Comparison of ENCODE assay signal across 15 cellular contexts in the genomic region with DNA sequence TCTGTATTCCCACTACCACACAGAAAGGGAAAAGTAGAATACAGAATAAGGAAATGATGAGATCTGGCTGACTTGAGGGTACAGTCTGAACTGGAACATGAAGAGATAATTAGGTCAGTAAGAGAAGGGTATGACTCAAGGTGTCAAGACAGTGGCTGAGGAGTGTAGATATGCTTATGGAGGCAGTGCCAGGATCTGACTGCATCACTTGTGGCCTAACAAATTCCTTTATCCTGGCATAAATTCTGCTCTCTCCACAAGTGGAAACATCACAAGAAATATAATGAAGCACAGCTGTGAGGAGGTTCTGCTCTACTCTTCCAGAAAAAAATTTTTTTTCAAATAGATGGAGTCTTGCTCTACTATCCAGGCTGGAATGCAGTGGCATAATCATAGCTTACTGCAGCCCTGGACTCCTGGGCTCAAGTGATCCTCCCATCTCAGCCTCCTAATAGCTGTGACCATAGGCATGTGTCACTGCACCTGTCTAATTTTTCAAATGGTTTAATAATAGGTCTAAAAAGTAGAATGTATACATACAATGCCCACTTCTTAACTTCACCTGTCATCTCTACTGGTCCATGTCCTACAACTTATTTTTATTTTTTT.
A peak's percentile ranks its signal among the peaks of the same experiment; 100 is the strongest.
DNase-seq lines count a peak whose midpoint lies in the region; ATAC-seq and TF ChIP-seq lines count a peak whose summit lies in the region.
"Had no signal": no experiment of that assay in that cellular context is flagged by ENCODE, and none has a peak within 500 bp of the region (broad histone marks: within the 10 kb centered on the region; RNA-seq: fewer than 3 reads in every experiment).

No MANE protein-coding gene starts in this region.

- TF ChIP-seq CTCF in osteoblast (IDR thresholded peaks at IDR 0.05; ENCODE audit: extremely low read depth, low read depth, low read length) (no peak), tibial artery (IDR thresholded peaks at IDR 0.05) (no peak)

- H3K4me1 ChIP-seq in osteoblast (ENCODE audit: insufficient read depth, low read length) (no peaks in the 10 kb centered on the region), tibial artery (no peaks in the 10 kb centered on the region)
- H3K4me1 ChIP-seq: suprapubic skin had no signal

- no peak overlapping the region for H3K4me2 ChIP-seq in osteoblast (ENCODE audit: insufficient read depth, low read length)
- H3K4me2 ChIP-seq: GM23338 had no signal

- H3K27me3 Mint-ChIP-seq in effector memory CD8-positive, alpha-beta T cell, result no peaks in the 10 kb centered on the region
- H3K27me3 Mint-ChIP-seq: natural killer cell treated with Interleukin-12 subunit alpha and Interleukin-12 subunit beta and Interleukin-15 and Interleukin-18, amount 100 ng/mL, for 72 hours had no signal

- no peak for ATAC-seq in effector memory CD8-positive, alpha-beta T cell (replicated peaks)
- ATAC-seq: GM23338; natural killer cell treated with Interleukin-12 subunit alpha and Interleukin-12 subunit beta and Interleukin-15 and Interleukin-18, amount 100 ng/mL, for 72 hours had no signal

- DNase-seq in ELR (ENCODE audit: low read depth), result peak; percentile 13
- DNase-seq in M059J (ENCODE audit: low read depth), result peak; percentile 46
- no peak for DNase-seq in effector memory CD8-positive, alpha-beta T cell
- DNase-seq in osteoblast (ENCODE audit: insufficient read length, low spot score, missing footprints), result peak; percentile 21
- no peak for DNase-seq in tibial artery
- no peak for DNase-seq in SKM-1 (lab: John Stamatoyannopoulos, UW; ENCODE audit: unreplicated experiment)
- no peak for DNase-seq in NCI-H526 treated with DMSO at 0.1 percent for 48 hours (lab: John Stamatoyannopoulos, UW)
- DNase-seq: activated T-cell treated with anti-CD3 and anti-CD28 coated beads for 4 hours, kidney, NCI-H1417, NCI-H526 had no signal

- H3K4me3 ChIP-seq in osteoblast (ENCODE audit: insufficient read depth, low read length) (no peak overlapping the region), tibial artery (no peak overlapping the region)
- H3K4me3 ChIP-seq: cardiac muscle cell, GM23338, suprapubic skin had no signal

- H3K79me2 ChIP-seq in osteoblast (ENCODE audit: insufficient read depth, low read length), result no peaks in the 10 kb centered on the region

- no peaks in the 10 kb centered on the region for H3K9me3 Mint-ChIP-seq in effector memory CD8-positive, alpha-beta T cell
- H3K9me3 Mint-ChIP-seq: GM23338; natural killer cell treated with Interleukin-12 subunit alpha and Interleukin-12 subunit beta and Interleukin-15 and Interleukin-18, amount 100 ng/mL, for 72 hours had no signal

- no peaks in the 10 kb centered on the region for H4K20me1 ChIP-seq in osteoblast (ENCODE audit: insufficient read depth, low read length)

- H3K4me3 Mint-ChIP-seq in effector memory CD8-positive, alpha-beta T cell, result no peak overlapping the region
- H3K4me3 Mint-ChIP-seq: GM23338; natural killer cell treated with Interleukin-12 subunit alpha and Interleukin-12 subunit beta and Interleukin-15 and Interleukin-18, amount 100 ng/mL, for 72 hours had no signal

- no peaks in the 10 kb centered on the region for H3K4me1 Mint-ChIP-seq in effector memory CD8-positive, alpha-beta T cell (ENCODE audit: low read depth in 2 of 2)

- H3K27me3 ChIP-seq in osteoblast (ENCODE audit: insufficient read depth, low read length) (no peaks in the 10 kb centered on the region), tibial artery (no peaks in the 10 kb centered on the region)
- H3K27me3 ChIP-seq: cardiac muscle cell, suprapubic skin had no signal

- H3K9me3 ChIP-seq in osteoblast (ENCODE audit: low read depth, low read length) (no peaks in the 10 kb centered on the region), tibial artery (no peaks in the 10 kb centered on the region)
- H3K9me3 ChIP-seq: suprapubic skin had no signal

- H3K36me3 ChIP-seq in osteoblast (ENCODE audit: insufficient read depth, low read length), result peaks cover 42% of the 10 kb centered on the region
- H3K36me3 ChIP-seq in tibial artery, result peaks cover 20 to 74% (median 71%) of the 10 kb centered on the region in 3 donors

- H2AFZ ChIP-seq in osteoblast (ENCODE audit: low read length), result no peak overlapping the region
- H2AFZ ChIP-seq: GM23338 had no signal

- H3K27ac ChIP-seq in osteoblast (ENCODE audit: low read depth, low read length) (no peak overlapping the region), tibial artery (no peak overlapping the region)
- H3K27ac ChIP-seq: cardiac muscle cell, suprapubic skin had no signal

- intact Hi-C loops in tibial artery (cut with DNase I; ENCODE audit: low total_unique reads), result no loop called here

- H3K27ac Mint-ChIP-seq in effector memory CD8-positive, alpha-beta T cell, result peak overlapping the region; percentile 4 to 25
- H3K27ac Mint-ChIP-seq: GM23338; natural killer cell treated with Interleukin-12 subunit alpha and Interleukin-12 subunit beta and Interleukin-15 and Interleukin-18, amount 100 ng/mL, for 72 hours had no signal

- H3K36me3 Mint-ChIP-seq in effector memory CD8-positive, alpha-beta T cell (ENCODE audit: insufficient read depth), result peaks cover 60% of the 10 kb centered on the region

Comparison
In these comparisons a context has a peak if more than half of its experiments do, and no peak if none do; other contexts are left out.
1. DNase-seq: peak in ELR (single experiment), M059J (single experiment) and osteoblast (single experiment); none in effector memory CD8-positive, alpha-beta T cell (0 of 3), tibial artery (0 of 2), SKM-1 (single experiment) and NCI-H526 treated with DMSO at 0.1 percent for 48 hours (single experiment).